2 cellular contexts compared by ENCODE assay signal in the genomic region with DNA sequence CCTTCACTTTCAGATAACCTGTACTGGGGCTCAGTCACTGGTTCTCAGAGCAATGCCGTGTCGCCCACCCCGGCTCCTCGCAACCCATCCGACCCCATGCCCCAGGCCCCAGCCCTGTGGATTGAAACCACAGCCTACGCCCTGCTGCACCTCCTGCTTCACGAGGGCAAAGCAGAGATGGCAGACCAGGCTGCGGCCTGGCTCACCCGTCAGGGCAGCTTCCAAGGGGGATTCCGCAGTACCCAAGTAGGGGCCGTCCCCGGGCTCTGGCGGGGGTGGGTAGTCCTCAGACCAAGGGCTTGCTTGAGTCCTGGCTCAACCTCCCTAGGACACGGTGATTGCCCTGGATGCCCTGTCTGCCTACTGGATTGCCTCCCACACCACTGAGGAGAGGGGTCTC. TPM values are rescaled to one million over a fixed set of nuclear protein-coding genes. Genes with fewer than 3 reads are reported as not detected.
"Had no signal": no experiment of that assay in that cellular context is flagged by ENCODE, and none has a peak within 500 bp of the region (broad histone marks: within the 10 kb centered on the region; RNA-seq: fewer than 3 reads in every experiment).

No MANE protein-coding gene starts in this region.

RNA-seq across cellular contexts. Expression of a gene that starts 8.7 kb away (rescaled TPM):
- total RNA-seq: stomach, urinary bladder had no signal
